In genomic region chr1:167517535-167518330, GRCh38 we compare ENCODE assay signal across 12 cellular contexts. TPM values are rescaled to one million over a fixed set of nuclear protein-coding genes. Genes with fewer than 3 reads are reported as not detected.
A peak's percentile ranks its signal among the peaks of the same experiment; 100 is the strongest.
DNase-seq lines count a peak whose midpoint lies in the region; ATAC-seq, FAIRE-seq and TF ChIP-seq lines count a peak whose summit lies in the region.
"Had no signal": no experiment of that assay in that cellular context is flagged by ENCODE, and none has a peak within 500 bp of the region (broad histone marks: within the 10 kb centered on the region; RNA-seq: fewer than 3 reads in every experiment).

No MANE protein-coding gene starts in this region.

- H3K27me3 ChIP-seq in right atrium auricular region (no peaks in the 10 kb centered on the region), small intestine (ENCODE audit: control insufficient read depth in 2 of 2, insufficient read depth in 2 of 2, low read length in 2 of 2) (no peaks in the 10 kb centered on the region), aorta (ENCODE audit: control insufficient read depth in 1 of 2, insufficient read depth in 2 of 2, low read length in 1 of 2) (no peaks in the 10 kb centered on the region)
- H3K27me3 ChIP-seq: dorsolateral prefrontal cortex had no signal

- ATAC-seq in Right ventricle myocardium inferior (no peak), aorta (ENCODE audit: low FRiP score) (peak; percentile 52), GM18505 (IDR thresholded peaks at IDR 0.05; ENCODE audit: unreplicated experiment) (no peak)

- H3K4me1 ChIP-seq in right atrium auricular region (no peaks in the 10 kb centered on the region), small intestine (ENCODE audit: control insufficient read depth in 2 of 2, insufficient read depth in 1 of 2, low read depth in 1 of 2, low read length in 1 of 2) (no peaks in the 10 kb centered on the region), aorta (ENCODE audit: control insufficient read depth in 1 of 2, insufficient read depth in 2 of 2, low read length in 2 of 2) (no peaks in the 10 kb centered on the region)

- TF ChIP-seq POLR2A in GM18505 (IDR thresholded peaks at IDR 0.05; ENCODE audit: borderline replicate concordance, extremely low read depth, insufficient read depth, insufficient read length): no peak

- FAIRE-seq in small intestine (lab: Jason Lieb, UNC): no peak

- intact Hi-C loops in Right ventricle myocardium inferior (cut with DNase I): no loop called here
- intact Hi-C loops in aorta (cut with DNase I): no loop called here

- H3K9me3 ChIP-seq in right atrium auricular region: no peaks in the 10 kb centered on the region
- H3K9me3 ChIP-seq in small intestine (ENCODE audit: control insufficient read depth, low read depth): no peaks in the 10 kb centered on the region
- no peaks in the 10 kb centered on the region for H3K9me3 ChIP-seq in aorta (ENCODE audit: control insufficient read depth, low read length)

- DNase-seq in Right ventricle myocardium inferior (ENCODE audit: missing footprints): peak; percentile 68
- no peak for DNase-seq in right atrium auricular region (ENCODE audit: low spot score)
- peak; percentile 85 for DNase-seq in activated gamma-delta T cell treated with Interleukin-2 at 50 U/mL for 16 hours
- no peak for DNase-seq in small intestine
- DNase-seq in aorta: peak in 1 of 2 donors; percentile 50
- DNase-seq in NCI-H446 treated with DMSO at 0.1 percent for 48 hours (lab: John Stamatoyannopoulos, UW): no peak
- no peak for DNase-seq in hepatic stellate cell (ENCODE audit: low spot score)
- DNase-seq: ACHN, dorsolateral prefrontal cortex, mesendoderm, NCI-H187 treated with DMSO at 0.1 percent for 48 hours had no signal

- H3K27ac ChIP-seq in right atrium auricular region (no peak overlapping the region), small intestine (ENCODE audit: low read depth in 1 of 2, low read length in 1 of 2) (peak overlapping the region; percentile 43 to 91), aorta (ENCODE audit: low read depth in 1 of 2, low read length in 2 of 2) (no peak overlapping the region)
- H3K27ac ChIP-seq: dorsolateral prefrontal cortex had no signal

- H3K4me3 ChIP-seq in right atrium auricular region (no peak overlapping the region), small intestine (ENCODE audit: low read depth in 1 of 2, low read length in 2 of 2) (peak overlapping the region; percentile 28 to 61), aorta (ENCODE audit: low read length in 2 of 2) (no peak overlapping the region)
- H3K4me3 ChIP-seq: dorsolateral prefrontal cortex had no signal

- H3K36me3 ChIP-seq in right atrium auricular region: no peaks in the 10 kb centered on the region
- H3K36me3 ChIP-seq in small intestine (ENCODE audit: control insufficient read depth in 2 of 2, insufficient read depth in 2 of 2, low read length in 2 of 2): no peaks in the 10 kb centered on the region
- H3K36me3 ChIP-seq in aorta (ENCODE audit: control insufficient read depth in 1 of 2, insufficient read depth in 2 of 2, low read length in 1 of 2): no peaks in the 10 kb centered on the region

- 73 to 92% (median 84%) methylated on average over 30 of the region's 30 CpGs for WGBS in small intestine, 3 donors
- 92 to 93% methylated on average over 30 of the region's 30 CpGs for WGBS in aorta, 2 donors

- no peak for TF ChIP-seq CTCF in right atrium auricular region (IDR thresholded peaks at IDR 0.05)

RNA-seq across cellular contexts. Expression of gene CD247, which starts 0.6 kb away (rescaled TPM):
- 0.92 TPM for total RNA-seq in Right ventricle myocardium inferior
- 1 to 10 TPM in 1 of 2 donors, under 1 TPM in 1; 0.79 to 1.1 TPM for total RNA-seq in right atrium auricular region
- 1 to 10 TPM in 2 of 3 donors, under 1 TPM in 1; 0.45 to 3.5 (median 2.8) TPM for polyA plus RNA-seq in small intestine
- total RNA-seq in aorta: 1 to 10 TPM; 4.0 to 4.3 TPM
- under 1 TPM in 1 of 2 donors, not detected in 1; 0.64 TPM for polyA plus RNA-seq in aorta

RNA-seq across cellular contexts. Expression of gene CREG1, which starts 35.8 kb away (rescaled TPM):
- total RNA-seq in Right ventricle myocardium inferior (78.5 TPM), right atrium auricular region (100 to 1,000 TPM; 127 to 163 TPM), aorta (100 to 1,000 TPM in 1 of 2 donors, 10 to 100 TPM in 1; 92.5 to 127 TPM)
- polyA plus RNA-seq in small intestine (10 to 100 TPM; 27.3 to 67.5 (median 51.1) TPM), aorta (100 to 1,000 TPM; 101 to 105 TPM)

Comparison
In these comparisons a context has a peak if more than half of its experiments do, and no peak if none do; other contexts are left out.
1. DNase-seq: peak in Right ventricle myocardium inferior (single experiment) and activated gamma-delta T cell treated with Interleukin-2 at 50 U/mL for 16 hours (single experiment); none in right atrium auricular region (single experiment), small intestine (single experiment), NCI-H446 treated with DMSO at 0.1 percent for 48 hours (single experiment) and hepatic stellate cell (single experiment).
2. H3K27ac ChIP-seq: peak in small intestine (2 of 2); none in right atrium auricular region (0 of 2) and aorta (0 of 2).
3. H3K4me3 ChIP-seq: peak in small intestine (2 of 2); none in right atrium auricular region (0 of 2) and aorta (0 of 2).